11 cellular contexts compared by ENCODE assay signal in the genomic region with DNA sequence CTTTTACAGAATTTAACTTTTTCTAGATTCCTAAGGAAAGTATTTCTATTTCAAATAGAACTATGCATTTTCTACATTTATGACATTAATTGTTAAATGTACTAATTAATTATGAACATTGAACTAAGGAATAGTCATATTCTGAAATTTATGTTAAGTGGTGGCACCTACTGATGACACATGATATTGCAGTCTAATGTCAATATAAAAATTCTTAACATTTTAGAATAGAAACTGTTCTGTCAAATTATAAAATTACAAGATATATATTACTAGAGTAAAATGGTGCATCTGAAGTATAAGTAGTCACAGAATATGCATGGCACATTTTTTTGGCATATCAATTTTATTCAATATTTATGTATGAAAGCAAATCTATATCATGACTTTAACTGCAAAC. TPM values are rescaled to one million over a fixed set of nuclear protein-coding genes. Genes with fewer than 3 reads are reported as not detected.
DNase-seq lines count a peak whose midpoint lies in the region; TF ChIP-seq lines count a peak whose summit lies in the region.
"Had no signal": no experiment of that assay in that cellular context is flagged by ENCODE, and none has a peak within 500 bp of the region (broad histone marks: within the 10 kb centered on the region; RNA-seq: fewer than 3 reads in every experiment).

No MANE protein-coding gene starts in this region.

- no peaks in the 10 kb centered on the region for H3K79me2 ChIP-seq in KMS-11 (ENCODE audit: insufficient read depth, low read depth)

- H3K4me3 ChIP-seq in KMS-11 (IDR thresholded peaks at IDR 0.05; ENCODE audit: insufficient read depth, low read depth, low read length) = no peak overlapping the region
- H3K4me3 ChIP-seq in cardiac fibroblast (replicated peaks in 1 of 2; ENCODE audit: low read depth in 2 of 2, low read length in 2 of 2) = no peak overlapping the region
- H3K4me3 ChIP-seq in WERI-Rb-1 (ENCODE audit: low read depth, low read length) = no peak overlapping the region

- CTCF ChIA-PET in Calu3 (lab: Charles Lee) = no interaction called here

- intact Hi-C loops in Calu3 (cut with micrococcal nuclease; ENCODE audit: unreplicated experiment) = loop anchor here (2.0 to 5.0 kb wide), 2 partner anchors 395 to 1042 kb away; no protein-coding TSS in a partner anchor

- H3K36me3 ChIP-seq in KMS-11 (ENCODE audit: insufficient read depth) (no peaks in the 10 kb centered on the region), WERI-Rb-1 (no peaks in the 10 kb centered on the region)

- H3K9ac ChIP-seq in KMS-11 = no peak overlapping the region

- H3K4me3 Mint-ChIP-seq in osteocyte (ENCODE audit: unreplicated experiment) (no peak overlapping the region), Calu3 (ENCODE audit: low read depth, unreplicated experiment) (no peak overlapping the region)
- H3K4me3 Mint-ChIP-seq: IgD-negative memory B cell had no signal

- peaks cover 35% of the 10 kb centered on the region for H3K27me3 Mint-ChIP-seq in osteocyte (ENCODE audit: unreplicated experiment)
- H3K27me3 Mint-ChIP-seq in Calu3 (ENCODE audit: unreplicated experiment) = no peaks in the 10 kb centered on the region

- H3K4me1 Mint-ChIP-seq in osteocyte (ENCODE audit: unreplicated experiment) = no peaks in the 10 kb centered on the region
- H3K4me1 Mint-ChIP-seq in Calu3 (ENCODE audit: low read depth, unreplicated experiment) = no peaks in the 10 kb centered on the region
- H3K4me1 Mint-ChIP-seq: IgD-negative memory B cell had no signal

- DNase-seq in ELR (ENCODE audit: low read depth) (peak; percentile 11), cardiac fibroblast (ENCODE audit: low read depth in 2 of 2) (peak in 1 of 2 donors; percentile 7), osteocyte (ENCODE audit: extremely low spot score, unreplicated experiment) (no peak), Calu3 (no peak), GF-D8 (lab: John Stamatoyannopoulos, UW) (no peak), WERI-Rb-1 (no peak)
- no peak for DNase-seq in activated T-cell treated with anti-CD3 and anti-CD28 coated beads, Interleukin-2, amount 50 U/mL, for 48 hours
- DNase-seq: amniotic stem cell, foreskin melanocyte had no signal

- peak overlapping the region; percentile 84; the same call in 1 of the 2 replicates for H3K27ac ChIP-seq in KMS-11
- no peak overlapping the region for H3K27ac ChIP-seq in WERI-Rb-1

- no peaks in the 10 kb centered on the region for H3K9me3 ChIP-seq in WERI-Rb-1 (ENCODE audit: severe bottlenecking)

- H3K4me2 ChIP-seq in KMS-11 = peak overlapping the region; percentile 60

- H3K36me3 Mint-ChIP-seq in osteocyte (ENCODE audit: unreplicated experiment) (no peaks in the 10 kb centered on the region), Calu3 (ENCODE audit: insufficient read depth, unreplicated experiment) (no peaks in the 10 kb centered on the region)
- H3K36me3 Mint-ChIP-seq: IgD-negative memory B cell had no signal

- H3K27ac Mint-ChIP-seq in osteocyte (ENCODE audit: unreplicated experiment) = no peak overlapping the region
- no peak overlapping the region for H3K27ac Mint-ChIP-seq in Calu3 (ENCODE audit: unreplicated experiment)
- H3K27ac Mint-ChIP-seq: IgD-negative memory B cell had no signal

- peaks cover 57% of the 10 kb centered on the region for H3K4me1 ChIP-seq in KMS-11 (ENCODE audit: low read depth, poor library complexity, severe bottlenecking)

- no TSS peak for BruUV-seq in Calu3 (replicated peaks; lab: Mats Ljungman, UMichigan)

- no peak overlapping the region for H2AFZ ChIP-seq in KMS-11 (ENCODE audit: low read depth)

- H3K9me3 Mint-ChIP-seq in osteocyte (ENCODE audit: unreplicated experiment) = no peaks in the 10 kb centered on the region
- H3K9me3 Mint-ChIP-seq in Calu3 (ENCODE audit: low read depth, unreplicated experiment) = no peaks in the 10 kb centered on the region
- H3K9me3 Mint-ChIP-seq: IgD-negative memory B cell had no signal

- H4K20me1 ChIP-seq in KMS-11 (ENCODE audit: insufficient read depth) = no peaks in the 10 kb centered on the region

- no peaks in the 10 kb centered on the region for H3K27me3 ChIP-seq in KMS-11 (ENCODE audit: insufficient read depth, low read depth)
- H3K27me3 ChIP-seq in WERI-Rb-1 (ENCODE audit: insufficient read depth, low read depth, severe bottlenecking) = no peaks in the 10 kb centered on the region

- TF ChIP-seq CTCF in KMS-11 (conservative IDR thresholded peaks at IDR 0.05; ENCODE audit: low read depth, low read length) (peak; percentile 78), cardiac fibroblast (IDR thresholded peaks at IDR 0.05; ENCODE audit: low read depth, low read length) (peak; percentile 39), osteocyte (IDR thresholded peaks at IDR 0.05) (peak; percentile 54), Calu3 (IDR thresholded peaks at IDR 0.05; ENCODE audit: unreplicated experiment) (no peak), WERI-Rb-1 (IDR thresholded peaks at IDR 0.05; ENCODE audit: low read depth, low read length) (no peak)

RNA-seq across cellular contexts. Expression of a gene that starts 40.2 kb away (rescaled TPM):
- total RNA-seq in osteocyte (0.24 TPM in 1 of 2 replicates, not detected in the other), Calu3 (2022) (0.29 and 0.66 TPM in 2 replicates)

RNA-seq across cellular contexts. Expression of a gene that starts 51.6 kb away (rescaled TPM):
- not detected in 2 replicates for total RNA-seq in osteocyte
- not detected in 2 replicates for total RNA-seq in Calu3 (2022)

Comparison
In these comparisons a context has a peak if more than half of its experiments do, and no peak if none do; other contexts are left out.
1. CTCF ChIP-seq: peak in KMS-11 (single experiment), cardiac fibroblast (single experiment) and osteocyte (single experiment); none in Calu3 (single experiment) and WERI-Rb-1 (single experiment).